20 cellular contexts compared by ENCODE assay signal in genomic region chr11:45677811-45678515, GRCh38. TPM values are rescaled to one million over a fixed set of nuclear protein-coding genes. Genes with fewer than 3 reads are reported as not detected.
DNase-seq lines count a peak whose midpoint lies in the region; ATAC-seq, FAIRE-seq and TF ChIP-seq lines count a peak whose summit lies in the region.
"Had no signal": no experiment of that assay in that cellular context is flagged by ENCODE, and none has a peak within 500 bp of the region (broad histone marks: within the 10 kb centered on the region; RNA-seq: fewer than 3 reads in every experiment).

No MANE protein-coding gene starts in this region.

- no peak for ATAC-seq in natural killer cell
- ATAC-seq: A549, T-cell had no signal

- no peaks in the 10 kb centered on the region for H3K4me1 Mint-ChIP-seq in natural killer cell
- H3K4me1 Mint-ChIP-seq: T-cell had no signal

- H3K27ac ChIP-seq in H1 (ENCODE audit: low read depth, low read length) (no peak overlapping the region), ascending aorta (no peak overlapping the region)
- H3K27ac ChIP-seq: A549, Peyer's patch had no signal

- no peak overlapping the region for H2AFZ ChIP-seq in H1 (ENCODE audit: low read length)

- H3K9me3 Mint-ChIP-seq in natural killer cell, result no peaks in the 10 kb centered on the region
- H3K9me3 Mint-ChIP-seq: IgD-negative memory B cell, T-cell had no signal

- intact Hi-C loops in posterior vena cava (cut with DNase I) (loop anchor here in 1 of 2 donors (10.0 kb wide), 1 partner anchor 703 kb away; no protein-coding TSS in a partner anchor), natural killer cell (cut with micrococcal nuclease) (no loop called here), ascending aorta (cut with DNase I) (no loop called here)

- H2AK5ac ChIP-seq in H1 (ENCODE audit: low read depth, low read length), result no peak overlapping the region

- TF ChIP-seq CTCF in H1 (IDR thresholded peaks at IDR 0.05; ENCODE audit: control extremely low read depth in 1 of 3, insufficient read depth in 1 of 3, low read depth in 1 of 3, low read length in 3 of 3) (no peak), natural killer cell (IDR thresholded peaks at IDR 0.05) (no peak), ascending aorta (IDR thresholded peaks at IDR 0.05) (no peak)

- H2BK20ac ChIP-seq in H1 (ENCODE audit: low read length), result no peak overlapping the region

- H3K4ac ChIP-seq in H1 (replicated peaks; ENCODE audit: insufficient read length, low read depth, low read length), result no peak overlapping the region

- H3K79me2 ChIP-seq in H1 (ENCODE audit: control insufficient read depth in 1 of 2, insufficient read depth in 2 of 2, low read length in 2 of 2), result no peaks in the 10 kb centered on the region

- no peak for TF ChIP-seq RAD21 in H1 (IDR thresholded peaks at IDR 0.05 in 1 of 2, conservative IDR thresholded peaks at IDR 0.05 in 1 of 2; ENCODE audit: low read depth in 2 of 2, low read length in 2 of 2)

- no peaks in the 10 kb centered on the region for H3K36me3 Mint-ChIP-seq in natural killer cell
- H3K36me3 Mint-ChIP-seq: IgD-negative memory B cell, T-cell had no signal

- no peak overlapping the region for H3K4me2 ChIP-seq in H1 (ENCODE audit: insufficient read depth in 1 of 2, low read depth in 2 of 2, low read length in 2 of 2)
- H3K4me2 ChIP-seq: A549 had no signal

- TF ChIP-seq POLR2A in H1 (IDR thresholded peaks at IDR 0.05; ENCODE audit: control extremely low read depth in 1 of 2, low read depth in 2 of 2, low read length in 2 of 2), result no peak

- H3K4me3 ChIP-seq in H1 (ENCODE audit: extremely low read depth in 1 of 4, insufficient read depth in 2 of 4, low read depth in 3 of 4, low read length in 4 of 4) (no peak overlapping the region), ascending aorta (no peak overlapping the region)
- H3K4me3 ChIP-seq: A549, Peyer's patch had no signal

- no peaks in the 10 kb centered on the region for H4K20me1 ChIP-seq in H1 (replicated peaks in 1 of 2; ENCODE audit: control insufficient read depth in 1 of 2, insufficient read depth in 2 of 2, low read length in 2 of 2)

- no peak overlapping the region for H3K14ac ChIP-seq in H1 (ENCODE audit: insufficient read length)

- no peaks in the 10 kb centered on the region for H3K79me1 ChIP-seq in H1 (ENCODE audit: low read depth, low read length)

- 82% methylated on average over 8 of the region's 8 CpGs; no CpG with 5 or more reads in 1 of the 2 experiments for WGBS in H1 (ENCODE audit: extremely low coverage in 1 of 2, insufficient coverage in 1 of 2, insufficient read length in 1 of 2, insufficient replicate concordance in 2 of 2, low coverage in 1 of 2, low lambda C conversion rate in 2 of 2, missing lambda C conversion rate in 1 of 2), 2 experiments

- H4K5ac ChIP-seq in H1 (ENCODE audit: insufficient read length, low read depth, low read length), result no peak overlapping the region

- no peaks in the 10 kb centered on the region for H3K27me3 Mint-ChIP-seq in natural killer cell (ENCODE audit: low read depth in 2 of 2)

- no peak overlapping the region for H2BK12ac ChIP-seq in H1 (ENCODE audit: low read depth, low read length)

- FAIRE-seq in H1 (lab: Jason Lieb, UNC), result no peak
- FAIRE-seq: A549, GM12891, H54 had no signal

- H4K8ac ChIP-seq in H1 (ENCODE audit: extremely low read depth, insufficient read depth, low read length), result peak overlapping the region; percentile 9; the same call in 1 of the 2 replicates

- H3K23me2 ChIP-seq in H1 (ENCODE audit: low read depth, low read length), result no peaks in the 10 kb centered on the region

- H2BK15ac ChIP-seq in H1 (ENCODE audit: low read length), result no peak overlapping the region

- H3K23ac ChIP-seq in H1 (ENCODE audit: insufficient read length), result no peak overlapping the region

- CTCF ChIA-PET in H1 (lab: Charles Lee; ENCODE audit: partially characterized antibody), result interaction anchor here (0.6 to 3.0 kb wide), 10 partner anchors 9 to 305 kb away, joined by 3 to 23 read pairs (median 4); no protein-coding TSS in a partner anchor

- no peak overlapping the region for H2BK120ac ChIP-seq in H1 (replicated peaks; ENCODE audit: low read depth, low read length)

- POLR2A ChIA-PET in H1 (lab: Charles Lee; ENCODE audit: partially characterized antibody), result no interaction called here

- no peak overlapping the region for H3K27ac Mint-ChIP-seq in natural killer cell
- H3K27ac Mint-ChIP-seq: IgD-negative memory B cell, T-cell had no signal

- no peak overlapping the region for H2BK5ac ChIP-seq in H1 (ENCODE audit: low read depth, low read length)

- H3K9me3 ChIP-seq in H1 (ENCODE audit: insufficient read depth in 2 of 2, low read depth in 1 of 2, low read length in 1 of 2), result no peaks in the 10 kb centered on the region
- H3K9me3 ChIP-seq in ascending aorta, result no peaks in the 10 kb centered on the region
- H3K9me3 ChIP-seq: A549, BE2C, Peyer's patch had no signal

- H3K27me3 ChIP-seq in H1 (replicated peaks in 1 of 4; ENCODE audit: control insufficient read depth in 3 of 4, extremely low read depth in 1 of 4, insufficient read depth in 3 of 4, low read length in 3 of 4), result no peaks in the 10 kb centered on the region; a peak in 1 of 7 replicates
- no peaks in the 10 kb centered on the region for H3K27me3 ChIP-seq in ascending aorta
- H3K27me3 ChIP-seq: BE2C, Peyer's patch had no signal

- TF ChIP-seq EP300 in H1 (IDR thresholded peaks at IDR 0.05; ENCODE audit: borderline replicate concordance in 1 of 2, low read depth in 2 of 2, low read length in 2 of 2), result no peak

- DNase-seq in NCI-H2196 (lab: John Stamatoyannopoulos, UW; ENCODE audit: unreplicated experiment) (peak; percentile 43), NCI-H2196 treated with DMSO at 0.1 percent for 48 hours (lab: John Stamatoyannopoulos, UW; ENCODE audit: unreplicated experiment) (no peak), DMS53 treated with DMSO at 0.1 percent for 48 hours (lab: John Stamatoyannopoulos, UW; ENCODE audit: unreplicated experiment) (peak; percentile 5), H1 (ENCODE audit: low read depth in 1 of 2, low spot score in 2 of 2) (no peak), posterior vena cava (ENCODE audit: low spot score) (peak; percentile 38), natural killer cell (no peak), ascending aorta (ENCODE audit: low spot score in 2 of 2) (no peak), iPS-NIHi11 (ENCODE audit: low spot score) (no peak)
- DNase-seq: BE2C, NCI-H1105, NCI-H1694, NCI-H226, NCI-H526 treated with DMSO at 0.1 percent for 48 hours, Peyer's patch, T-cell had no signal

- H3K18ac ChIP-seq in H1 (ENCODE audit: extremely low read depth, low read length), result no peak overlapping the region

- H3K36me3 ChIP-seq in H1 (ENCODE audit: control insufficient read depth in 2 of 4, insufficient read depth in 4 of 4, low read length in 3 of 4), result no peaks in the 10 kb centered on the region
- no peaks in the 10 kb centered on the region for H3K36me3 ChIP-seq in ascending aorta
- H3K36me3 ChIP-seq: BE2C, Peyer's patch had no signal

- no peak overlapping the region for H3K9ac ChIP-seq in H1 (replicated peaks in 1 of 4; ENCODE audit: extremely low read depth in 1 of 4, low read depth in 3 of 4, low read length in 3 of 4)

- peaks cover 0 to 7% (median 2%) of the 10 kb centered on the region in 4 experiments; a peak in 3 of 7 replicates for H3K4me1 ChIP-seq in H1 (replicated peaks in 1 of 4; ENCODE audit: control insufficient read depth in 3 of 4, insufficient read depth in 4 of 4, low read length in 3 of 4)
- no peaks in the 10 kb centered on the region for H3K4me1 ChIP-seq in ascending aorta
- H3K4me1 ChIP-seq: A549, BE2C, Peyer's patch had no signal

- H4K91ac ChIP-seq in H1 (replicated peaks; ENCODE audit: insufficient read length, low read length), result no peak overlapping the region

- no peak overlapping the region for H3K56ac ChIP-seq in H1 (replicated peaks; ENCODE audit: insufficient read length, low read depth, low read length)

- H3K4me3 Mint-ChIP-seq in natural killer cell, result no peak overlapping the region
- H3K4me3 Mint-ChIP-seq: IgD-negative memory B cell, T-cell had no signal

TF ChIP-seq in H1, 55 proteins besides CTCF, POLR2A, EP300 and RAD21:
- TF ChIP-seq TBP (IDR thresholded peaks at IDR 0.05; ENCODE audit: low read depth, low read length), result no peak

RNA-seq across cellular contexts. Expression of gene CHST1, which starts 12.5 kb away (rescaled TPM):
- total RNA-seq in H1 (2021; fragmentation: NEBNext Ultra II Directional; extraction: Animal tissue kit (Norgen Biotek cat#: 25700)), result 1.6 and 3.8 TPM in 2 replicates
- 1.6 and 2.7 TPM in 2 replicates for polyA plus RNA-seq in H1 (2011; rRNA removed)
- 1.2 TPM for polyA plus RNA-seq in H1 (2011; cell fraction: cytosol; rRNA removed)
- polyA plus RNA-seq in H1 (2011; cell fraction: nucleus; rRNA removed), result 3.8 TPM
- polyA plus RNA-seq in H1 (2012, experiment 1 of 2), result 1.0 to 1.7 TPM (median 1.5 TPM) in 4 replicates
- polyA plus RNA-seq in H1 (2012, experiment 2 of 2), result 1.0 TPM
- polyA plus RNA-seq in H1 (2013, experiment 1 of 2), result 1.4 TPM
- 1.7 TPM for polyA plus RNA-seq in H1 (2013, experiment 2 of 2)
- 0.44 and 0.82 TPM in 2 replicates for polyA minus RNA-seq in H1 (2011; rRNA and poly(A)+ RNA removed)
- 0.51 TPM for polyA minus RNA-seq in H1 (2011; cell fraction: cytosol; rRNA and poly(A)+ RNA removed)
- polyA minus RNA-seq in H1 (2011; cell fraction: nucleus; rRNA and poly(A)+ RNA removed), result 1.6 TPM
- total RNA-seq in posterior vena cava (1 to 10 TPM; 3.3 to 5.2 TPM), natural killer cell (not detected), ascending aorta (40.2 TPM)
- total RNA-seq: G401 had no signal
- polyA plus RNA-seq: IgD-negative memory B cell had no signal

Comparison
In these comparisons a context has a peak if more than half of its experiments do, and no peak if none do; other contexts are left out.
1. DNase-seq: peak in NCI-H2196 (single experiment), DMS53 treated with DMSO at 0.1 percent for 48 hours (single experiment) and posterior vena cava (single experiment); none in NCI-H2196 treated with DMSO at 0.1 percent for 48 hours (single experiment), H1 (0 of 2), natural killer cell (single experiment), ascending aorta (0 of 2) and iPS-NIHi11 (single experiment).